Comparison of ENCODE assay signal across 1 cellular context in the genomic region with DNA sequence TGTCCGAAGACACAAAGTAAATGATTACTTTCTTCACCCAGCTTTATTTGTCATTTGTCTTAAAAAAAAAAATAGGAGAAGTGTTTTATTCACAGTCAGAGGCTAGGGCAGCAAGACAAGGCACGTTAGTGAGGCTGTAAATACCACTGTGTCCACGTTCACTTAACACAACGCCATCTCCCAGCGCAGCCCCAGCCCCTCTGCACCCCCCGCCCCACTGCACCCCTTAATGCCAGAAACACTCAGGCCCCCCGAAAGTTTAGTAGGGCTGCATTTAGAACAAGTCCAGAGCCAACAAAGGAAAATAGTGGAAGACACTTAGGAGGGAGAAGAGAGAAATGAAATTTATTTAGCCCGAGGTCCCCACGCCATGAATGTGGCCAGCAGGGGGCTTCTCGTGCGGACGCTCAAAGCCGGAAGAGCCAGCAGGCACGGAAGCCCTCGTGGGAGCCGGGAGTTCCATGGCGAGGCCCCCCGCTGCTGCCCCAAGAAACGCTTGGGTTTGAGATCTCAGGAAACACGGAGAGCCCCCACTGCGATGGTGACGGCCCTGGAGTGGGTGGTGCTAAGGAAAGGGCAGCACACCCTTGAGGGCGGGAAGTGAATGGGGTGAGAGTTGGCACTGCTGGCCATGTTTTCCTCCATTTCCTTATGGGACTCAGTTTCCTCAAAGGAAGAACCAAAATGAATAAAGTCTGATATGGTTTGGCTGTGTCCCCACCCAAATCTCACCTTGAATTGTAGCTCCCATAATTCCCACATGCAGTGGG.
TF ChIP-seq lines count a peak whose summit lies in the region.

No MANE protein-coding gene starts in this region.

TF ChIP-seq in HCT116, 20 proteins besides CTCF, POLR2A, EP300 and RAD21 (continued from another document):
- TF ChIP-seq, protein P1, sequence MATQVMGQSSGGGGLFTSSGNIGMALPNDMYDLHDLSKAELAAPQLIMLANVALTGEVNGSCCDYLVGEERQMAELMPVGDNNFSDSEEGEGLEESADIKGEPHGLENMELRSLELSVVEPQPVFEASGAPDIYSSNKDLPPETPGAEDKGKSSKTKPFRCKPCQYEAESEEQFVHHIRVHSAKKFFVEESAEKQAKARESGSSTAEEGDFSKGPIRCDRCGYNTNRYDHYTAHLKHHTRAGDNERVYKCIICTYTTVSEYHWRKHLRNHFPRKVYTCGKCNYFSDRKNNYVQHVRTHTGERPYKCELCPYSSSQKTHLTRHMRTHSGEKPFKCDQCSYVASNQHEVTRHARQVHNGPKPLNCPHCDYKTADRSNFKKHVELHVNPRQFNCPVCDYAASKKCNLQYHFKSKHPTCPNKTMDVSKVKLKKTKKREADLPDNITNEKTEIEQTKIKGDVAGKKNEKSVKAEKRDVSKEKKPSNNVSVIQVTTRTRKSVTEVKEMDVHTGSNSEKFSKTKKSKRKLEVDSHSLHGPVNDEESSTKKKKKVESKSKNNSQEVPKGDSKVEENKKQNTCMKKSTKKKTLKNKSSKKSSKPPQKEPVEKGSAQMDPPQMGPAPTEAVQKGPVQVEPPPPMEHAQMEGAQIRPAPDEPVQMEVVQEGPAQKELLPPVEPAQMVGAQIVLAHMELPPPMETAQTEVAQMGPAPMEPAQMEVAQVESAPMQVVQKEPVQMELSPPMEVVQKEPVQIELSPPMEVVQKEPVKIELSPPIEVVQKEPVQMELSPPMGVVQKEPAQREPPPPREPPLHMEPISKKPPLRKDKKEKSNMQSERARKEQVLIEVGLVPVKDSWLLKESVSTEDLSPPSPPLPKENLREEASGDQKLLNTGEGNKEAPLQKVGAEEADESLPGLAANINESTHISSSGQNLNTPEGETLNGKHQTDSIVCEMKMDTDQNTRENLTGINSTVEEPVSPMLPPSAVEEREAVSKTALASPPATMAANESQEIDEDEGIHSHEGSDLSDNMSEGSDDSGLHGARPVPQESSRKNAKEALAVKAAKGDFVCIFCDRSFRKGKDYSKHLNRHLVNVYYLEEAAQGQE (IDR thresholded peaks at IDR 0.05; ENCODE audit: low read depth): no peak
- TF ChIP-seq, protein P2, sequence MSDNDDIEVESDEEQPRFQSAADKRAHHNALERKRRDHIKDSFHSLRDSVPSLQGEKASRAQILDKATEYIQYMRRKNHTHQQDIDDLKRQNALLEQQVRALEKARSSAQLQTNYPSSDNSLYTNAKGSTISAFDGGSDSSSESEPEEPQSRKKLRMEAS (IDR thresholded peaks at IDR 0.05): peak; percentile 94
